Comparison of ENCODE assay signal across 38 cellular contexts in the genomic region with DNA sequence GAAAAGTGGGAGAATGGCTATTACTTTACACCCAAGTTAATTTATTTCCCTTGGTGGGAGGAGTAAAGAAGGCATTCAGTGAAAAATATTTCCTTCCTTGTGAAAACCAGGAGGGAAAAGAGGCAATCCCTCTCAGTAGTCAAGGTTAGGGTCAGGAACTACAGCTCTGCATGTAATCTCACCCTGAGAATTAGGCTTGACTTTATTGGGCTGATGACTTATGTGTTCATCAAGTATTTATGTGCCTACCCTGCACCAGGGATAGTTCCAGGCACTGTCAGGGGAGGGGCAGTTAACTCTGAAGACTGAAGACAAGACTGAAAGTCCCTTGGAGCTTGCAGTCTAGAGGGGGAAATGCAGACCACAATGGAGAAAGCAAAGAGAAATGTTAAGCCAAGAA.
"Had no signal": no experiment of that assay in that cellular context is flagged by ENCODE, and none has a peak within 500 bp of the region (broad histone marks: within the 10 kb centered on the region; RNA-seq: fewer than 3 reads in every experiment).

No MANE protein-coding gene starts in this region.

- H3K4me3 ChIP-seq: ascending aorta, cardiac muscle cell had no signal

- ATAC-seq: activated CD4-positive, alpha-beta T cell treated with anti-CD3 and anti-CD28 coated beads for 36 hours; activated CD4-positive, CD25-positive, alpha-beta regulatory T cell treated with anti-CD3 and anti-CD28 coated beads, Interleukin-2, amount 50 U/mL, for 24 hours; activated CD8-positive, alpha-beta memory T cell treated with anti-CD3 and anti-CD28 coated beads, Interleukin-2, amount 10 ng/mL, durations not matched to agents 7 days and 5 days; activated CD8-positive, alpha-beta T cell treated with anti-CD3 and anti-CD28 coated beads, Interleukin-2, amount 10 ng/mL, durations not matched to agents 7 days and 5 days; activated naive CD8-positive, alpha-beta T cell treated with anti-CD3 and anti-CD28 coated beads, Interleukin-2, amount 50 U/mL, for 24 hours; WTC11 had no signal

- H3K27me3 ChIP-seq: ascending aorta, cardiac muscle cell had no signal

- H3K4me1 Mint-ChIP-seq: activated CD4-positive, alpha-beta memory T cell treated with anti-CD3 and anti-CD28 coated beads, Interleukin-2, amount 10 ng/mL, durations not matched to agents 7 days and 5 days; activated CD4-positive, alpha-beta T cell treated with anti-CD3 and anti-CD28 coated beads for 36 hours; activated CD4-positive, alpha-beta T cell treated with anti-CD3 and anti-CD28 coated beads, Interleukin-2, amount 10 ng/mL, durations not matched to agents 7 days and 5 days; activated CD8-positive, alpha-beta memory T cell treated with anti-CD3 and anti-CD28 coated beads, Interleukin-2, amount 10 ng/mL, durations not matched to agents 7 days and 5 days; activated naive CD4-positive, alpha-beta T cell treated with anti-CD3 and anti-CD28 coated beads, Interleukin-2, amount 10 ng/mL, durations not matched to agents 7 days and 5 days; activated naive CD4-positive, alpha-beta T cell treated with anti-CD3 and anti-CD28 coated beads, Interleukin-2, amount 50 U/mL, for 24 hours; activated naive CD8-positive, alpha-beta T cell treated with anti-CD3 and anti-CD28 coated beads, Interleukin-2, amount 10 ng/mL, durations not matched to agents 7 days and 5 days; activated naive CD8-positive, alpha-beta T cell treated with anti-CD3 and anti-CD28 coated beads, Interleukin-2, amount 50 U/mL, for 24 hours; brain; central memory CD8-positive, alpha-beta T cell had no signal

- H3K27ac Mint-ChIP-seq: activated CD4-positive, alpha-beta memory T cell treated with anti-CD3 and anti-CD28 coated beads, Interleukin-2, amount 10 ng/mL, durations not matched to agents 7 days and 5 days; activated CD4-positive, alpha-beta T cell treated with anti-CD3 and anti-CD28 coated beads for 36 hours; activated CD4-positive, alpha-beta T cell treated with anti-CD3 and anti-CD28 coated beads, Interleukin-2, amount 10 ng/mL, durations not matched to agents 7 days and 5 days; activated CD8-positive, alpha-beta memory T cell treated with anti-CD3 and anti-CD28 coated beads, Interleukin-2, amount 10 ng/mL, durations not matched to agents 7 days and 5 days; activated CD8-positive, alpha-beta T cell treated with anti-CD3 and anti-CD28 coated beads, Interleukin-2, amount 10 ng/mL, durations not matched to agents 7 days and 5 days; activated naive CD4-positive, alpha-beta T cell treated with anti-CD3 and anti-CD28 coated beads, Interleukin-2, amount 10 ng/mL, durations not matched to agents 7 days and 5 days; activated naive CD4-positive, alpha-beta T cell treated with anti-CD3 and anti-CD28 coated beads, Interleukin-2, amount 50 U/mL, for 24 hours; activated naive CD8-positive, alpha-beta T cell; activated naive CD8-positive, alpha-beta T cell treated with anti-CD3 and anti-CD28 coated beads, Interleukin-2, amount 10 ng/mL, durations not matched to agents 7 days and 5 days; activated naive CD8-positive, alpha-beta T cell treated with anti-CD3 and anti-CD28 coated beads, Interleukin-2, amount 50 U/mL, for 24 hours; activated T-cell treated with anti-CD3 and anti-CD28 coated beads, Interleukin-2, amount 50 U/mL, for 24 hours; activated T-helper 2 cell treated with anti-CD3 and anti-CD28 coated beads, Interferon-gamma antibody, Interleukin-2, Interleukin-4, amounts not matched to agents 10 μg/mL and 5 μg/mL and 100 μg/mL, durations not matched to agents 14 hours and 24 hours and 36 hours; brain; T-helper 1 cell treated with Interleukin-12 subunit alpha and Interleukin-12 subunit beta and Interleukin-4 antibody, amounts not matched to agents 30 μg/mL and 1 μg/mL, for 36 hours; T-helper 2 cell treated with Interferon-gamma antibody and Interleukin-4, amounts not matched to agents 5 μg/mL and 100 μg/mL, for 36 hours; WTC11 had no signal

- H3K4me3 Mint-ChIP-seq: activated CD4-positive, alpha-beta memory T cell treated with anti-CD3 and anti-CD28 coated beads, Interleukin-2, amount 10 ng/mL, durations not matched to agents 7 days and 5 days; activated CD4-positive, alpha-beta T cell treated with anti-CD3 and anti-CD28 coated beads for 36 hours; activated CD4-positive, alpha-beta T cell treated with anti-CD3 and anti-CD28 coated beads, Interleukin-2, amount 10 ng/mL, durations not matched to agents 7 days and 5 days; activated CD8-positive, alpha-beta memory T cell treated with anti-CD3 and anti-CD28 coated beads, Interleukin-2, amount 10 ng/mL, durations not matched to agents 7 days and 5 days; activated CD8-positive, alpha-beta T cell treated with anti-CD3 and anti-CD28 coated beads, Interleukin-2, amount 10 ng/mL, durations not matched to agents 7 days and 5 days; activated naive CD4-positive, alpha-beta T cell treated with anti-CD3 and anti-CD28 coated beads, Interleukin-2, amount 10 ng/mL, durations not matched to agents 7 days and 5 days; activated naive CD4-positive, alpha-beta T cell treated with anti-CD3 and anti-CD28 coated beads, Interleukin-2, amount 50 U/mL, for 24 hours; activated naive CD8-positive, alpha-beta T cell; activated naive CD8-positive, alpha-beta T cell treated with anti-CD3 and anti-CD28 coated beads, Interleukin-2, amount 10 ng/mL, durations not matched to agents 7 days and 5 days; activated naive CD8-positive, alpha-beta T cell treated with anti-CD3 and anti-CD28 coated beads, Interleukin-2, amount 50 U/mL, for 24 hours; activated T-cell treated with anti-CD3 and anti-CD28 coated beads, Interleukin-2, amount 50 U/mL, for 24 hours; brain; central memory CD8-positive, alpha-beta T cell; T-helper 1 cell treated with Interleukin-12 subunit alpha and Interleukin-12 subunit beta and Interleukin-4 antibody, amounts not matched to agents 30 μg/mL and 1 μg/mL, for 36 hours; T-helper 2 cell treated with Interferon-gamma antibody and Interleukin-4, amounts not matched to agents 5 μg/mL and 100 μg/mL, for 36 hours; WTC11 had no signal

- H3K9me3 Mint-ChIP-seq: activated CD4-positive, alpha-beta memory T cell treated with anti-CD3 and anti-CD28 coated beads, Interleukin-2, amount 10 ng/mL, durations not matched to agents 7 days and 5 days; activated naive CD4-positive, alpha-beta T cell treated with anti-CD3 and anti-CD28 coated beads, Interleukin-2, amount 10 ng/mL, durations not matched to agents 7 days and 5 days; central memory CD8-positive, alpha-beta T cell had no signal

- H3K36me3 ChIP-seq: ascending aorta, cardiac muscle cell had no signal

- H3K9me3 ChIP-seq: ascending aorta had no signal

- H3K27ac ChIP-seq: ascending aorta, cardiac muscle cell, VCaP had no signal

- DNase-seq: activated CD4-positive, alpha-beta memory T cell treated with anti-CD3 and anti-CD28 coated beads, Interleukin-2, amount 10 ng/mL, durations not matched to agents 7 days and 5 days; activated CD4-positive, alpha-beta T cell treated with anti-CD3 and anti-CD28 coated beads for 1 hour; activated CD4-positive, alpha-beta T cell treated with anti-CD3 and anti-CD28 coated beads for 36 hours; activated CD4-positive, alpha-beta T cell treated with anti-CD3 and anti-CD28 coated beads for 48 hours; activated CD4-positive, alpha-beta T cell treated with anti-CD3 and anti-CD28 coated beads, Interleukin-2, amount 10 ng/mL, durations not matched to agents 7 days and 5 days; activated CD4-positive, alpha-beta T cell treated with anti-CD3 and anti-CD28 coated beads, Interleukin-2, amount 50 U/mL, for 48 hours; activated CD4-positive, CD25-positive, alpha-beta regulatory T cell; activated CD8-positive, alpha-beta memory T cell treated with anti-CD3 and anti-CD28 coated beads for 24 hours; activated CD8-positive, alpha-beta memory T cell treated with anti-CD3 and anti-CD28 coated beads, Interleukin-2, amount 10 ng/mL, durations not matched to agents 7 days and 5 days; activated CD8-positive, alpha-beta memory T cell treated with anti-CD3 and anti-CD28 coated beads, Interleukin-2, amount 50 U/mL, for 48 hours; activated CD8-positive, alpha-beta T cell treated with anti-CD3 and anti-CD28 coated beads, Interleukin-2, amount 10 ng/mL, durations not matched to agents 7 days and 5 days; activated effector memory CD4-positive, alpha-beta T cell treated with Interleukin-2 at 50 U/mL for 16 hours; activated gamma-delta T cell; activated naive CD4-positive, alpha-beta T cell treated with anti-CD3 and anti-CD28 coated beads, Interleukin-2, amount 10 ng/mL, durations not matched to agents 7 days and 5 days; activated naive CD4-positive, alpha-beta T cell treated with Interleukin-2 at 50 U/mL for 16 hours; activated naive CD8-positive, alpha-beta T cell treated with anti-CD3 and anti-CD28 coated beads, Interleukin-2, amount 10 ng/mL, durations not matched to agents 7 days and 5 days; activated naive CD8-positive, alpha-beta T cell treated with anti-CD3 and anti-CD28 coated beads, Interleukin-2, amount 50 U/mL, for 24 hours; activated T-cell treated with anti-CD3 and anti-CD28 coated beads, Interleukin-2, amount 50 U/mL, for 24 hours; activated T-cell treated with anti-CD3 and anti-CD28 coated beads, Interleukin-2, amount 50 U/mL, for 48 hours; amygdala; anterior cingulate cortex; caudate nucleus; cerebellar nuclear complex; T-helper 1 cell; T-helper 2 cell; T-helper 9 cell had no signal

- H3K36me3 Mint-ChIP-seq: activated CD8-positive, alpha-beta memory T cell treated with anti-CD3 and anti-CD28 coated beads, Interleukin-2, amount 10 ng/mL, durations not matched to agents 7 days and 5 days; activated naive CD4-positive, alpha-beta T cell treated with anti-CD3 and anti-CD28 coated beads, Interleukin-2, amount 10 ng/mL, durations not matched to agents 7 days and 5 days; activated naive CD4-positive, alpha-beta T cell treated with anti-CD3 and anti-CD28 coated beads, Interleukin-2, amount 50 U/mL, for 24 hours had no signal

- H3K27me3 Mint-ChIP-seq: activated naive CD4-positive, alpha-beta T cell treated with anti-CD3 and anti-CD28 coated beads, Interleukin-2, amount 50 U/mL, for 24 hours; activated naive CD8-positive, alpha-beta T cell; activated naive CD8-positive, alpha-beta T cell treated with anti-CD3 and anti-CD28 coated beads, Interleukin-2, amount 50 U/mL, for 24 hours; activated T-cell treated with anti-CD3 and anti-CD28 coated beads, Interleukin-2, amount 50 U/mL, for 24 hours had no signal
